8 cellular contexts compared by ENCODE assay signal in the genomic region with DNA sequence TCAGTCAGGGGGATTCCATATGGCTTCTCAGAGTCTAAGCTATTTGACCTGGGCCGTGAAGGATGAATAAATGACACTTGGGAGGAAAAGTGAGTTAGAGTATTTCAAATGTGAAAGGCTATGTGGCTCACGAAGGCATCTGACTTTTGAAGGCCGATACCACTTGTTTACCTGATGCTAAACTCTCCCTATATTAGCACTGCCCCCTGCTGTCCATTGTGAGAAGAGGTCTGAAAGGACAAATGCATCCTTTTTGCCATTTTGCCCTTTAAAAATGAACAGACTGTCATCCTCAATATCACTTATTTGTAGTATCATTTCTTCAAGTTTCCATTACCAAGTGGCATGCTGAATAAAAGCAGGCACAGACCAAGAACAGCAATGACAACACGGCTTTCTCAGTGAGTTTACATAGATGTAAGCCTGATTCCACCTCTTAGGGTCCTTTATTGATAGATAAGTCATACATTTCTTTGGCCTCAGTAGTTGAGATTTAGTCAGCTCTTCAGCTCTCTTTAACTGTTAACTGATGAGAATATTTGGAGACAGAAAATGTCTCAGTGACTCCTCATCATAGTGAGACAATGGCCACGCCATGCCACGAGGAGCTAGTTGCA. TPM values are rescaled to one million over a fixed set of nuclear protein-coding genes. Genes with fewer than 3 reads are reported as not detected.
DNase-seq lines count a peak whose midpoint lies in the region; ATAC-seq and TF ChIP-seq lines count a peak whose summit lies in the region.

No MANE protein-coding gene starts in this region.

- no peak overlapping the region for H3K4me3 Mint-ChIP-seq in activated T-helper 2 cell treated with anti-CD3 and anti-CD28 coated beads, Interferon-gamma antibody, Interleukin-2, Interleukin-4, amounts not matched to agents 10 μg/mL and 5 μg/mL and 100 μg/mL, durations not matched to agents 14 hours and 24 hours and 36 hours (ENCODE audit: low read depth)

- POLR2A ChIA-PET in PC-3 (lab: Charles Lee; ENCODE audit: unreplicated experiment) = no interaction called here

- 0 out of 2 replicates have a peak, but pooled peaks cover 9% of the 10 kb centered on the region for H3K79me2 ChIP-seq in PC-3 (ENCODE audit: low read length)

- H3K9ac ChIP-seq in PC-3 (ENCODE audit: low read length) = no peak overlapping the region

- H3K9me2 ChIP-seq in PC-3 (replicated peaks; ENCODE audit: low read length) = no peaks in the 10 kb centered on the region

- peak overlapping the region; percentile 77 for H3K27ac Mint-ChIP-seq in activated T-helper 2 cell treated with anti-CD3 and anti-CD28 coated beads, Interferon-gamma antibody, Interleukin-2, Interleukin-4, amounts not matched to agents 10 μg/mL and 5 μg/mL and 100 μg/mL, durations not matched to agents 14 hours and 24 hours and 36 hours

- CTCF ChIA-PET in PC-3 (lab: Charles Lee) = interaction anchor here (0.5 to 0.7 kb wide), 3 partner anchors 108 to 650 kb away, joined by 3 to 4 read pairs (median 3); no protein-coding TSS in a partner anchor

- no peaks in the 10 kb centered on the region for H3K4me1 ChIP-seq in PC-3 (ENCODE audit: insufficient read depth, low read length)

- H3K27me3 ChIP-seq in PC-3 (ENCODE audit: low read length) = no peaks in the 10 kb centered on the region

- H3K4me2 ChIP-seq in PC-3 (ENCODE audit: low read length) = no peak overlapping the region

- peak; percentile 68 for DNase-seq in COLO829 (ENCODE audit: low spot score)
- DNase-seq in PC-3 = peak; percentile 79
- DNase-seq in activated T-helper 2 cell treated with anti-CD3 and anti-CD28 coated beads, Interferon-gamma antibody, Interleukin-2, Interleukin-4, amounts not matched to agents 10 μg/mL and 5 μg/mL and 100 μg/mL, durations not matched to agents 14 hours and 24 hours and 36 hours (ENCODE audit: low spot score) = peak; percentile 54
- peak; percentile 57 for DNase-seq in glomerular visceral epithelial cell (ENCODE audit: extremely low spot score)
- DNase-seq in sciatic nerve (ENCODE audit: low spot score) = peak; percentile 69
- DNase-seq in cortex of kidney (lab: John Stamatoyannopoulos, UW) = no peak

- no peaks in the 10 kb centered on the region for H4K20me1 ChIP-seq in PC-3 (ENCODE audit: low read length)

- no TSS peak for BruUV-seq in PC-3 (replicated peaks; lab: Mats Ljungman, UMichigan)

- peak; percentile 80 for TF ChIP-seq CTCF in PC-3 (conservative IDR thresholded peaks at IDR 0.05; ENCODE audit: low read depth, low read length)

- no peak overlapping the region for H3K4me3 ChIP-seq in PC-3 (ENCODE audit: low read length)

- peak overlapping the region; percentile 63 for H2AFZ ChIP-seq in PC-3 (ENCODE audit: low read length)

- no peaks in the 10 kb centered on the region for H3K27me3 Mint-ChIP-seq in activated T-helper 2 cell treated with anti-CD3 and anti-CD28 coated beads, Interferon-gamma antibody, Interleukin-2, Interleukin-4, amounts not matched to agents 10 μg/mL and 5 μg/mL and 100 μg/mL, durations not matched to agents 14 hours and 24 hours and 36 hours (ENCODE audit: low read depth)

- peaks cover 38% of the 10 kb centered on the region for H3K36me3 Mint-ChIP-seq in activated T-helper 2 cell treated with anti-CD3 and anti-CD28 coated beads, Interferon-gamma antibody, Interleukin-2, Interleukin-4, amounts not matched to agents 10 μg/mL and 5 μg/mL and 100 μg/mL, durations not matched to agents 14 hours and 24 hours and 36 hours (ENCODE audit: low read depth)

- no peaks in the 10 kb centered on the region for H3K9me3 Mint-ChIP-seq in activated T-helper 2 cell treated with anti-CD3 and anti-CD28 coated beads, Interferon-gamma antibody, Interleukin-2, Interleukin-4, amounts not matched to agents 10 μg/mL and 5 μg/mL and 100 μg/mL, durations not matched to agents 14 hours and 24 hours and 36 hours

- H3K9me3 ChIP-seq in PC-3 (ENCODE audit: low read length) = no peaks in the 10 kb centered on the region

- peak; percentile 51 for ATAC-seq in GM19397 (IDR thresholded peaks at IDR 0.05; ENCODE audit: unreplicated experiment)
- peak; percentile 47 for ATAC-seq in HG03521 (IDR thresholded peaks at IDR 0.05; ENCODE audit: unreplicated experiment)
- ATAC-seq in PC-3 = peak; percentile 81
- peak; percentile 86 for ATAC-seq in sciatic nerve

- peaks cover 70% of the 10 kb centered on the region for H3K4me1 Mint-ChIP-seq in activated T-helper 2 cell treated with anti-CD3 and anti-CD28 coated beads, Interferon-gamma antibody, Interleukin-2, Interleukin-4, amounts not matched to agents 10 μg/mL and 5 μg/mL and 100 μg/mL, durations not matched to agents 14 hours and 24 hours and 36 hours (ENCODE audit: low read depth)

- H3F3A ChIP-seq in PC-3 (ENCODE audit: low read length, unreplicated experiment) = no peaks in the 10 kb centered on the region

- intact Hi-C loops in PC-3 (cut with micrococcal nuclease) (loop anchor here (1.0 to 10.0 kb wide), 6 partner anchors 73 to 658 kb away; no protein-coding TSS in a partner anchor), sciatic nerve (cut with DNase I) (no loop called here)
- intact Hi-C loops in activated T-helper 2 cell treated with anti-CD3 and anti-CD28 coated beads, Interferon-gamma antibody, Interleukin-2, Interleukin-4, amounts not matched to agents 10 μg/mL and 5 μg/mL and 100 μg/mL, durations not matched to agents 14 hours and 24 hours and 36 hours (cut with micrococcal nuclease) = loop anchor here (1.0 to 10.0 kb wide), 9 partner anchors 19 to 663 kb away; no protein-coding TSS in a partner anchor

- H3K36me3 ChIP-seq in PC-3 (ENCODE audit: low read depth, low read length) = no peaks in the 10 kb centered on the region

- no peak overlapping the region for H3K27ac ChIP-seq in PC-3 (ENCODE audit: low read length)

RNA-seq across cellular contexts. Expression of gene DOCK10, which starts 40.1 kb away (rescaled TPM):
- 23.1 and 38.5 TPM in 2 replicates for total RNA-seq in PC-3 (2014; rRNA removed)
- total RNA-seq in activated T-helper 2 cell treated with anti-CD3 and anti-CD28 coated beads, Interferon-gamma antibody, Interleukin-2, Interleukin-4, amounts not matched to agents 10 μg/mL and 5 μg/mL and 100 μg/mL, durations not matched to agents 14 hours and 24 hours and 36 hours = 100 and 107 TPM in 2 replicates
- total RNA-seq in sciatic nerve = 50.7 TPM
